Comparison of ENCODE assay signal across 8 cellular contexts in the genomic region with DNA sequence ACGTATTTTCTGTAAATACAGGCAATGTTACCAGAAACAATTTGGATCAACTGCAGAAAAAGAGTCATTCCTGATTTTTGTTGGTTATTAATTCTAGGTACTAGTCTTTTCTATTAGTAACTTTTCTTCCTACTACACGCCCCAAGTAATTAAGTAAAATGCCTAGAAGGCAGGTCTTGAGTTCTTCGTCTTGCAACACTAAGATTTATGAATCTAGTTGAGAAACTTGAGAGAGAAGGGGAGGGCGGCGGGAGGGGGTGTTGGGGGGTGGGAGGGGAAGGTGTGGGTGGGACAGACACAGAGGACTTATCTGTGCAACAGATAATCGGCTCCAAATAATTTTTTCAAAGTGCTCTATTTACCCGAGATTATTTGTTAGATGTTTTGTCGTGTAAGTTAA. TPM values are rescaled to one million over a fixed set of nuclear protein-coding genes. Genes with fewer than 3 reads are reported as not detected.
DNase-seq lines count a peak whose midpoint lies in the region; ATAC-seq, FAIRE-seq and TF ChIP-seq lines count a peak whose summit lies in the region.

No MANE protein-coding gene starts in this region.

- CTCF ChIA-PET in Calu3 (lab: Charles Lee), result no interaction called here

- H3K4me3 ChIP-seq in ectodermal cell (ENCODE audit: insufficient read depth, low read depth, low read length) (peak overlapping the region; percentile 65), pancreas (peak overlapping the region in 3 of 4 donors; percentile 42 to 64 (median 58))

- H3K9me3 ChIP-seq in ectodermal cell (ENCODE audit: control insufficient read depth, low read length), result no peaks in the 10 kb centered on the region
- H3K9me3 ChIP-seq in pancreas, result no peaks in the 10 kb centered on the region

- BruUV-seq in Calu3 (replicated peaks; lab: Mats Ljungman, UMichigan), result no TSS peak

- peak overlapping the region; percentile 91 for H3K4me3 Mint-ChIP-seq in Calu3 (ENCODE audit: low read depth, unreplicated experiment)

- H3K27me3 ChIP-seq in ectodermal cell (ENCODE audit: control insufficient read depth, insufficient read depth, low read length, poor library complexity, severe bottlenecking) (no peaks in the 10 kb centered on the region), pancreas (peaks cover 0 to 7% (median 0%) of the 10 kb centered on the region in 4 donors)

- no peak for TF ChIP-seq CTCF in Calu3 (IDR thresholded peaks at IDR 0.05; ENCODE audit: unreplicated experiment)
- TF ChIP-seq CTCF in pancreas (IDR thresholded peaks at IDR 0.05), result no peak

- ATAC-seq in pancreas, result no peak
- ATAC-seq in GM19452 (IDR thresholded peaks at IDR 0.05; ENCODE audit: unreplicated experiment), result no peak
- no peak for ATAC-seq in HG03571 (IDR thresholded peaks at IDR 0.05; ENCODE audit: unreplicated experiment)

- H3K27ac ChIP-seq in ectodermal cell (ENCODE audit: insufficient read depth, low read depth, low read length, poor library complexity, severe bottlenecking), result no peak overlapping the region
- peak overlapping the region in 1 of 4 donors; percentile 95 for H3K27ac ChIP-seq in pancreas

- H3K9me3 Mint-ChIP-seq in Calu3 (ENCODE audit: low read depth, unreplicated experiment), result no peaks in the 10 kb centered on the region

- DNase-seq in Calu3 (no peak), NOMO-1 treated with DMSO at 0.1 percent for 48 hours (lab: John Stamatoyannopoulos, UW; ENCODE audit: unreplicated experiment) (peak; percentile 61), pancreas (no peak), G401 (ENCODE audit: low spot score) (no peak), epidermal melanocyte (ENCODE audit: insufficient read length, low spot score) (no peak)

- peaks cover 7% of the 10 kb centered on the region for H3K4me1 Mint-ChIP-seq in Calu3 (ENCODE audit: low read depth, unreplicated experiment)

- peaks cover 3% of the 10 kb centered on the region for H3K36me3 ChIP-seq in ectodermal cell (ENCODE audit: control insufficient read depth, insufficient read depth, low read length)
- no peaks in the 10 kb centered on the region for H3K36me3 ChIP-seq in pancreas

- WGBS in ectodermal cell, 2 experiments, result 4 to 36% methylated on average over 3 to 4 of the region's 8 CpGs
- whole genome bisulfite sequencing in pancreas, 2 donors, result 1 to 14% methylated on average over 8 of the region's 8 CpGs

- in situ Hi-C loops in G401 (cut with HindIII; ENCODE audit: low sequenced_read_pairs), result no loop called here

- H3K4me1 ChIP-seq in ectodermal cell (ENCODE audit: control insufficient read depth, insufficient read depth, low read length) (no peaks in the 10 kb centered on the region), pancreas (peaks cover 0 to 4% (median 0%) of the 10 kb centered on the region in 3 donors)

- peaks cover 36% of the 10 kb centered on the region for H3K36me3 Mint-ChIP-seq in Calu3 (ENCODE audit: insufficient read depth, unreplicated experiment)

- FAIRE-seq in pancreas (lab: Jason Lieb, UNC), result no peak

- intact Hi-C loops in Calu3 (cut with micrococcal nuclease; ENCODE audit: unreplicated experiment) (loop anchor here (10.0 kb wide), 1 partner anchor 269 kb away; the partner anchor contains the start of gene MBNL3), pancreas (cut with DNase I) (no loop called here)

- peak overlapping the region; percentile 98 for H3K27ac Mint-ChIP-seq in Calu3 (ENCODE audit: unreplicated experiment)

- no peaks in the 10 kb centered on the region for H3K27me3 Mint-ChIP-seq in Calu3 (ENCODE audit: unreplicated experiment)

RNA-seq across cellular contexts. Expression of gene RAP2C, which starts 3.0 kb away (rescaled TPM):
- total RNA-seq in Calu3 (2022) (22.9 and 28.4 TPM in 2 replicates), pancreas (10 to 100 TPM in 2 of 6 donors, 1 to 10 TPM in 4; 6.2 to 15.1 (median 8.3) TPM)
- 26.1 TPM for polyA plus RNA-seq in ectodermal cell (2013, experiment 1 of 4)
- polyA plus RNA-seq in ectodermal cell (2013, experiment 2 of 4), result 28.2 TPM
- 25.1 TPM for polyA plus RNA-seq in ectodermal cell (2013, experiment 3 of 4)
- 26.5 TPM for polyA plus RNA-seq in ectodermal cell (2013, experiment 4 of 4)
- polyA plus RNA-seq in pancreas, result 10 to 100 TPM in 1 of 2 donors, 1 to 10 TPM in 1; 7.7 to 10.6 TPM
- 14.8 and 22.6 TPM in 2 replicates for total RNA-seq in G401 (2014; rRNA removed; shearing (Covaris generic))
